In the genomic region with DNA sequence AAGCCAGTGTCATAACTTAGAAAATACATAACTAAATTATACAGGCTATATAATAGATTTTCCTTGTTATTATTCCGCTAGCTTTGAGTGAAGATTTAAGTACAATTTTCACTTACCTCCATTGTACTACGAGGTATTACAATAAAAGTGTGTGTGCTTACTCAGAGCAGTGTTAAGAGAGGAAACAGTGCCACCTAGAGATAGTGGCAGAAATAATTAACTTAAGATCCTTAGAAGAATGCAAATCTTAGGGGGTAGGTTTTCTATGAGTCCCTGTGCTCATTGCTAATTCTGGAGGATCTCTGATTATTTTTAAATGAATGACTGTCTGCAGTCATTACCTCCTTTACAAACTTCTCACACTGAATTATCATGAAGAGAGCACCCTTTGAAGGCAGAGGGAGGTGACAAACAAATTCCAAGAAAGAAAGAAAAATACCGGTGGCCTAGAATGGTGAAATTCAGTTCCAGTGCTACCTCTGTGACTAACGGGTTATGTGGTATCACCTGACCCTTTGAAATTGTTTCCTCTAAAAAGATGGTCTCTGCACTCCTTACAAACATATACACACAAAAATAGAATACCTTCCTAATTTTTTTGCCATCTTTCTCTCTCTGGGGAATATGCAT, we compare ENCODE assay signal across 8 cellular contexts.
DNase-seq lines count a peak whose midpoint lies in the region; ATAC-seq lines count a peak whose summit lies in the region.

No MANE protein-coding gene starts in this region.

- no peaks in the 10 kb centered on the region for H3K4me1 ChIP-seq in mesendoderm (ENCODE audit: control insufficient read depth, low read depth, low read length)

- no peak overlapping the region for H3K23ac ChIP-seq in mesendoderm (ENCODE audit: low read length)

- no peak overlapping the region for H3K27ac ChIP-seq in mesendoderm (ENCODE audit: low read depth, low read length)

- H4K5ac ChIP-seq in mesendoderm (ENCODE audit: low read length), result no peak overlapping the region

- H3K9me3 Mint-ChIP-seq in activated T-cell treated with anti-CD3 and anti-CD28 coated beads, Interleukin-2, amount 50 U/mL, for 72 hours, result no peaks in the 10 kb centered on the region

- H2BK120ac ChIP-seq in mesendoderm (ENCODE audit: low read depth, low read length), result no peak overlapping the region

- H3K27me3 Mint-ChIP-seq in activated T-cell treated with anti-CD3 and anti-CD28 coated beads, Interleukin-2, amount 50 U/mL, for 72 hours (ENCODE audit: low read depth), result no peaks in the 10 kb centered on the region

- no peaks in the 10 kb centered on the region for H3K79me2 ChIP-seq in mesendoderm (ENCODE audit: control insufficient read depth, insufficient read depth, low read length)

- H3K27me3 ChIP-seq in mesendoderm (ENCODE audit: insufficient read depth, low read length, poor library complexity), result no peaks in the 10 kb centered on the region

- WGBS in mesendoderm (ENCODE audit: extremely low coverage, insufficient coverage, low lambda C conversion rate), result no CpG with 5 or more reads among the region's 4 CpGs

- no peak overlapping the region for H2BK5ac ChIP-seq in mesendoderm (ENCODE audit: low read length)

- no peak overlapping the region for H3K9ac ChIP-seq in mesendoderm (ENCODE audit: low read length)

- no peaks in the 10 kb centered on the region for H3K36me3 ChIP-seq in mesendoderm (ENCODE audit: control insufficient read depth, insufficient read depth, low read length)

- no peak overlapping the region for H3K18ac ChIP-seq in mesendoderm (ENCODE audit: low read length)

- H2BK15ac ChIP-seq in mesendoderm (replicated peaks; ENCODE audit: low read depth), result no peak overlapping the region

- H3K4me3 ChIP-seq in mesendoderm (ENCODE audit: low read length), result no peak overlapping the region

- no peak overlapping the region for H2AK5ac ChIP-seq in mesendoderm (ENCODE audit: low read length)

- no peak overlapping the region for H3K4me3 Mint-ChIP-seq in activated T-cell treated with anti-CD3 and anti-CD28 coated beads, Interleukin-2, amount 50 U/mL, for 72 hours

- no peaks in the 10 kb centered on the region for H3K4me1 Mint-ChIP-seq in activated T-cell treated with anti-CD3 and anti-CD28 coated beads, Interleukin-2, amount 50 U/mL, for 72 hours (ENCODE audit: low read depth)

- peak; percentile 78 for ATAC-seq in GM21381 (IDR thresholded peaks at IDR 0.05; ENCODE audit: unreplicated experiment)
- ATAC-seq in activated T-cell treated with anti-CD3 and anti-CD28 coated beads, Interleukin-2, amount 50 U/mL, for 72 hours (replicated peaks in 1 of 2), result no peak

- DNase-seq in EH (ENCODE audit: low read depth), result peak; percentile 38
- peak; percentile 70 to 77 for DNase-seq in Kasumi-1 (lab: John Stamatoyannopoulos, UW)
- peak; percentile 55 for DNase-seq in amniotic epithelial cell (ENCODE audit: low read depth)
- peak; percentile 70 for DNase-seq in mesendoderm
- no peak for DNase-seq in activated T-cell treated with anti-CD3 and anti-CD28 coated beads, Interleukin-2, amount 50 U/mL, for 72 hours
- DNase-seq in HK-2 (ENCODE audit: unreplicated experiment), result no peak
- no peak for DNase-seq in globus pallidus (ENCODE audit: low spot score)

- H3K4me2 ChIP-seq in mesendoderm (ENCODE audit: low read length), result no peak overlapping the region

- H3K36me3 Mint-ChIP-seq in activated T-cell treated with anti-CD3 and anti-CD28 coated beads, Interleukin-2, amount 50 U/mL, for 72 hours (ENCODE audit: insufficient read depth in 2 of 2), result no peaks in the 10 kb centered on the region

- H3K79me1 ChIP-seq in mesendoderm (ENCODE audit: low read length), result no peaks in the 10 kb centered on the region

- H4K8ac ChIP-seq in mesendoderm (ENCODE audit: low read depth, low read length), result no peak overlapping the region

- no peak overlapping the region for H3K56ac ChIP-seq in mesendoderm (ENCODE audit: low read length)

- H3K27ac Mint-ChIP-seq in activated T-cell treated with anti-CD3 and anti-CD28 coated beads, Interleukin-2, amount 50 U/mL, for 72 hours, result no peak overlapping the region

- no peak overlapping the region for H3K4ac ChIP-seq in mesendoderm (ENCODE audit: low read depth, low read length)

Comparison
In these comparisons a context has a peak if more than half of its experiments do, and no peak if none do; other contexts are left out.
1. DNase-seq: peak in EH (single experiment), Kasumi-1 (2 of 2), amniotic epithelial cell (single experiment) and mesendoderm (single experiment); none in activated T-cell treated with anti-CD3 and anti-CD28 coated beads, Interleukin-2, amount 50 U/mL, for 72 hours (0 of 2), HK-2 (single experiment) and globus pallidus (single experiment).